ENCODE assay signal across 7 cellular contexts in the genomic region with DNA sequence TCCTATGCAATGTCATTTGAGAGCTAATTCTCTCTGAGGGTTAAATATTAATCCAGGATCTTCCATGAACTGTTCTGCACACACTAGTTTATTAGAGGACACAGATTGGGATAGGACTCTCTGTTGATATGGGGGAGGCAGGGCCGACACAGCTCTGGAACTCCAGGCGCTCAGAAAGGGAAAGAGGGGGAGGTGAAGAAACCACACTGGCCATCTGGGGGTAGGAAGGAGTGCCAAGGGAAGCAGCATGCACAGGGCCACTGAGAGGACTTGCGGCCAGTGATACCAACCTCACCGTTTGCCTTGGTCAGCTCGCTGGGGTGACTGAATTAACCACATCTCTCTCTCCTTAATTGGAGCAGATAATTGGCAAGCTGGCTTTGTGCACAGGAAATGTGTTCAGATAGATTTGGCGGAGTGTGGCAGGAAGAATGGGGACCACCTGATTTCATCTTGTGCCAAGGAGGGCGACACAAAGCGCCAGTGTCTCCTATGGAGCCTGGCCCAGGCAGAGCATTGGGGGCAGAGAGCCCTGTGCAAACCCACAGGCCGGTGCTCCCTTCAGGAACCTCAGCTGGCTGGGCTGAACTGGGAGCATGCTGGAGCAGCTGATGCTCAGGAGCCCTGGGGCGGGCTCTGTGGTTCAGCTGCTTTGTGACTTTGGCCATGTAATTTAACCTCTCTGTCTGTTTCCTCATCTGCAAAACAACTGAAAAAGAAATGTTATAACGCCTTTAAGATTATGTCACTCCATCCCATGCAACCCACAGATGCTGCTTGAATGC. TPM values are rescaled to one million over a fixed set of nuclear protein-coding genes. Genes with fewer than 3 reads are reported as not detected.
A peak's percentile ranks its signal among the peaks of the same experiment; 100 is the strongest.
DNase-seq lines count a peak whose midpoint lies in the region; ATAC-seq and TF ChIP-seq lines count a peak whose summit lies in the region.

No MANE protein-coding gene starts in this region.

- H3K4me3 ChIP-seq in foreskin fibroblast (ENCODE audit: low read depth in 1 of 2, low read length in 2 of 2) = no peak overlapping the region
- H3K4me3 ChIP-seq in ovary = no peak overlapping the region

- peaks cover 7% of the 10 kb centered on the region for H3K4me1 ChIP-seq in ovary (ENCODE audit: insufficient read depth)

- peak; percentile 59 for DNase-seq in GM04504 (ENCODE audit: low read depth)
- DNase-seq in OCI-M1 (lab: John Stamatoyannopoulos, UW) = peak; percentile 21
- DNase-seq in foreskin fibroblast = peak; percentile 70 to 73
- DNase-seq in renal cortical epithelial cell (ENCODE audit: low read depth) = peak; percentile 44
- no peak for DNase-seq in ovary
- DNase-seq in LoVo (ENCODE audit: low spot score) = no peak

- no peak for TF ChIP-seq CTCF in foreskin fibroblast (IDR thresholded peaks at IDR 0.05; ENCODE audit: low read depth, low read length)
- no peak for TF ChIP-seq CTCF in ovary (IDR thresholded peaks at IDR 0.05)

- ATAC-seq in HG02623 (IDR thresholded peaks at IDR 0.05; ENCODE audit: unreplicated experiment) = no peak

- H3K36me3 ChIP-seq in ovary = no peaks in the 10 kb centered on the region

- intact Hi-C loops in ovary (cut with DNase I) = loop anchor here in 3 of 4 donors (5.0 to 10.0 kb wide), 3 partner anchors 60 to 980 kb away; no protein-coding TSS in a partner anchor

- H3K9me3 ChIP-seq in ovary = no peaks in the 10 kb centered on the region

- no peak overlapping the region for H3K27ac ChIP-seq in ovary

- TF ChIP-seq POLR2A in ovary (IDR thresholded peaks at IDR 0.05) = no peak

- 53 to 64% (median 57%) methylated on average over 11 of the region's 11 CpGs for WGBS in ovary, 3 donors

- H3K27me3 ChIP-seq in ovary = no peaks in the 10 kb centered on the region

- no peak for TF ChIP-seq EP300 in ovary (IDR thresholded peaks at IDR 0.05)

RNA-seq across cellular contexts. Expression of gene PPP1R21, which starts 25.4 kb away (rescaled TPM):
- 24.0 and 49.9 TPM in 2 replicates for total RNA-seq in renal cortical epithelial cell
- 10 to 100 TPM; 24.4 to 37.2 (median 30.6) TPM for total RNA-seq in ovary
- polyA plus RNA-seq in ovary = 10 to 100 TPM; 22.2 to 31.2 TPM

Comparison
In these comparisons a context has a peak if more than half of its experiments do, and no peak if none do; other contexts are left out.
1. DNase-seq: peak in GM04504 (single experiment), OCI-M1 (single experiment), foreskin fibroblast (2 of 2) and renal cortical epithelial cell (single experiment); none in ovary (0 of 5) and LoVo (single experiment).